ENCODE assay signal across 1 cellular context in genomic region chrX:112761239-112762207, GRCh38.
A peak's percentile ranks its signal among the peaks of the same experiment; 100 is the strongest.
TF ChIP-seq lines count a peak whose summit lies in the region.

No MANE protein-coding gene starts in this region.

TF ChIP-seq in GM12878, 131 proteins besides CTCF, POLR2A, EP300 and RAD21:
- TF ChIP-seq CUX1 (IDR thresholded peaks at IDR 0.05; ENCODE audit: insufficient replicate concordance, low read depth, low read length) (no peak), SMC3 (IDR thresholded peaks at IDR 0.05; ENCODE audit: borderline replicate concordance, low read length) (no peak), RELB (IDR thresholded peaks at IDR 0.05; ENCODE audit: low read depth) (0 out of 2 replicates have a peak, but pooled peaks have one; percentile 16), NFYA (IDR thresholded peaks at IDR 0.05; ENCODE audit: borderline replicate concordance, low read depth, low read length) (no peak), EED (IDR thresholded peaks at IDR 0.05; ENCODE audit: low read depth) (peak; percentile 58; the same call in 1 of the 2 replicates), STAT1 (conservative IDR thresholded peaks at IDR 0.05) (no peak), EGR1 (IDR thresholded peaks at IDR 0.05; ENCODE audit: borderline replicate concordance in 1 of 2, low read depth in 2 of 2, low read length in 2 of 2) (no peak), FOXM1 (IDR thresholded peaks at IDR 0.05; ENCODE audit: low read depth, low read length) (peak; percentile 30; the same call in 1 of the 2 replicates), BCL3 (IDR thresholded peaks at IDR 0.05; ENCODE audit: borderline replicate concordance, insufficient read depth, low read depth, low read length, poor library complexity, severe bottlenecking) (no peak), PAX8 (IDR thresholded peaks at IDR 0.05) (no peak), HCFC1 (IDR thresholded peaks at IDR 0.05; ENCODE audit: low read length) (no peak), CREM (IDR thresholded peaks at IDR 0.05; ENCODE audit: low read depth) (no peak), ZZZ3 (IDR thresholded peaks at IDR 0.05; ENCODE audit: control insufficient read depth, insufficient read length, low read depth) (no peak), SP1 (IDR thresholded peaks at IDR 0.05; ENCODE audit: low read depth, low read length) (no peak), IRF4 (IDR thresholded peaks at IDR 0.05; ENCODE audit: low read depth, low read length) (peak; percentile 49; the same call in 1 of the 2 replicates), DPF2 (IDR thresholded peaks at IDR 0.05) (peak; percentile 49; the same call in 1 of the 2 replicates), ZBTB33 (IDR thresholded peaks at IDR 0.05) (no peak), ZNF24 (IDR thresholded peaks at IDR 0.05) (no peak), IKZF2 (IDR thresholded peaks at IDR 0.05) (peak in 1 of 2 experiments; percentile 28; a peak in 1 of 4 replicates), E2F4 (IDR thresholded peaks at IDR 0.05; ENCODE audit: low read depth, low read length) (no peak), TCF12 (IDR thresholded peaks at IDR 0.05; ENCODE audit: low read depth, low read length) (no peak), CHD2 (IDR thresholded peaks at IDR 0.05; ENCODE audit: borderline replicate concordance, low read depth, low read length) (no peak), USF1 (IDR thresholded peaks at IDR 0.05; ENCODE audit: borderline replicate concordance, extremely low read length, insufficient read depth, low read depth, low read length) (no peak), ZBTB11 (CRISPR knock-in tag; IDR thresholded peaks at IDR 0.05) (no peak), SPI1 (IDR thresholded peaks at IDR 0.05; ENCODE audit: borderline replicate concordance, insufficient read depth, low read depth, low read length) (peak; percentile 98), ETV6 (conservative IDR thresholded peaks at IDR 0.05 in 1 of 2, IDR thresholded peaks at IDR 0.05 in 1 of 2; ENCODE audit: borderline replicate concordance in 1 of 2, low read depth in 1 of 2) (no peak), ATF2 (IDR thresholded peaks at IDR 0.05; ENCODE audit: low read length) (no peak), RELA (IDR thresholded peaks at IDR 0.05; ENCODE audit: borderline replicate concordance, partially characterized antibody) (no peak), FOS (IDR thresholded peaks at IDR 0.05; ENCODE audit: borderline replicate concordance, extremely low read depth, insufficient read length) (no peak), RBBP5 (conservative IDR thresholded peaks at IDR 0.05) (no peak), RFX5 (IDR thresholded peaks at IDR 0.05; ENCODE audit: low read depth, low read length) (no peak), TAF1 (IDR thresholded peaks at IDR 0.05; ENCODE audit: borderline replicate concordance, low read depth, low read length) (no peak), ZBED1 (IDR thresholded peaks at IDR 0.05; ENCODE audit: borderline replicate concordance) (no peak), SREBF2 (IDR thresholded peaks at IDR 0.05; ENCODE audit: low read length) (no peak), ASH2L (IDR thresholded peaks at IDR 0.05; ENCODE audit: borderline replicate concordance, low read depth) (no peak), BCL11A (IDR thresholded peaks at IDR 0.05; ENCODE audit: low read depth, low read length) (0 out of 2 replicates have a peak, but pooled peaks have one; percentile 28), CEBPB (IDR thresholded peaks at IDR 0.05; ENCODE audit: borderline replicate concordance in 1 of 2, low read depth in 2 of 2, low read length in 2 of 2) (no peak), RUNX3 (IDR thresholded peaks at IDR 0.05; ENCODE audit: low read length) (peak; percentile 67), ELK1 (IDR thresholded peaks at IDR 0.05; ENCODE audit: low read depth, low read length) (no peak), WRNIP1 (IDR thresholded peaks at IDR 0.05; ENCODE audit: borderline replicate concordance, low read depth, low read length) (no peak), NBN (IDR thresholded peaks at IDR 0.05) (0 out of 2 replicates have a peak, but pooled peaks have one; percentile 27)
TF ChIP-seq in GM12878: peak in this region for 10.
